Comparison of ENCODE assay signal across 17 cellular contexts in genomic region chr17:75061055-75061438, GRCh38.
"Had no signal": no experiment of that assay in that cellular context is flagged by ENCODE, and none has a peak within 500 bp of the region (broad histone marks: within the 10 kb centered on the region; RNA-seq: fewer than 3 reads in every experiment).

No MANE protein-coding gene starts in this region.

- H3K27ac ChIP-seq: colonic mucosa, testis had no signal

- H3K27me3 Mint-ChIP-seq: activated CD4-positive, alpha-beta T cell treated with anti-CD3 and anti-CD28 coated beads, Interleukin-2, amount 10 ng/mL, durations not matched to agents 7 days and 5 days; activated naive CD8-positive, alpha-beta T cell treated with anti-CD3 and anti-CD28 coated beads, Interleukin-2, amount 50 U/mL, for 24 hours; activated T-cell treated with anti-CD3 and anti-CD28 coated beads, Interleukin-2, amount 50 U/mL, for 24 hours; central memory CD8-positive, alpha-beta T cell; naive thymus-derived CD8-positive, alpha-beta T cell; stimulated activated naive CD8-positive, alpha-beta T cell treated with anti-CD3 and anti-CD28 coated beads, Interleukin-15, amount 100 ng/mL, for 72 hours had no signal

- H3K4me1 ChIP-seq: ascending aorta, colonic mucosa had no signal

- H3K4me1 Mint-ChIP-seq: central memory CD8-positive, alpha-beta T cell had no signal

- H3K27ac Mint-ChIP-seq: activated CD4-positive, alpha-beta T cell treated with anti-CD3 and anti-CD28 coated beads, Interleukin-2, amount 10 ng/mL, durations not matched to agents 7 days and 5 days; activated CD8-positive, alpha-beta T cell treated with anti-CD3 and anti-CD28 coated beads, Interleukin-2, amount 10 ng/mL, durations not matched to agents 7 days and 5 days; activated naive CD8-positive, alpha-beta T cell treated with anti-CD3 and anti-CD28 coated beads, Interleukin-2, amount 50 U/mL, for 24 hours; activated T-cell treated with anti-CD3 and anti-CD28 coated beads, Interleukin-2, amount 50 U/mL, for 24 hours; activated T-helper 2 cell treated with anti-CD3 and anti-CD28 coated beads, Interferon-gamma antibody, Interleukin-2, Interleukin-4, amounts not matched to agents 10 μg/mL and 5 μg/mL and 100 μg/mL, durations not matched to agents 14 hours and 24 hours and 36 hours; naive thymus-derived CD8-positive, alpha-beta T cell; stimulated activated naive CD8-positive, alpha-beta T cell treated with anti-CD3 and anti-CD28 coated beads, Interleukin-15, amount 100 ng/mL, for 72 hours had no signal

- H3K4me3 ChIP-seq: ascending aorta, colonic mucosa, smooth muscle cell, testis, upper lobe of left lung had no signal

- DNase-seq: activated CD4-positive, alpha-beta T cell treated with anti-CD3 and anti-CD28 coated beads, Interleukin-2, amount 10 ng/mL, durations not matched to agents 7 days and 5 days; activated CD8-positive, alpha-beta T cell treated with anti-CD3 and anti-CD28 coated beads, Interleukin-2, amount 10 ng/mL, durations not matched to agents 7 days and 5 days; activated naive CD4-positive, alpha-beta T cell treated with Interleukin-2 at 50 U/mL for 16 hours; activated naive CD8-positive, alpha-beta T cell treated with anti-CD3 and anti-CD28 coated beads, Interleukin-2, amount 50 U/mL, for 24 hours; activated T-cell treated with anti-CD3 and anti-CD28 coated beads, Interleukin-2, amount 50 U/mL, for 24 hours; colonic mucosa; naive thymus-derived CD8-positive, alpha-beta T cell; retina; stimulated activated CD4-positive, alpha-beta T cell treated with anti-CD3 and anti-CD28 coated beads, Interleukin-4, amount 100 ng/mL, for 1 hour; stimulated activated naive CD8-positive, alpha-beta T cell treated with anti-CD3 and anti-CD28 coated beads, Interleukin-15, amount 100 ng/mL, for 72 hours; testis had no signal

- H3K4me3 Mint-ChIP-seq: activated CD4-positive, alpha-beta T cell treated with anti-CD3 and anti-CD28 coated beads, Interleukin-2, amount 10 ng/mL, durations not matched to agents 7 days and 5 days; activated CD8-positive, alpha-beta T cell treated with anti-CD3 and anti-CD28 coated beads, Interleukin-2, amount 10 ng/mL, durations not matched to agents 7 days and 5 days; activated naive CD8-positive, alpha-beta T cell treated with anti-CD3 and anti-CD28 coated beads, Interleukin-2, amount 50 U/mL, for 24 hours; activated T-cell treated with anti-CD3 and anti-CD28 coated beads, Interleukin-2, amount 50 U/mL, for 24 hours; central memory CD8-positive, alpha-beta T cell; naive thymus-derived CD8-positive, alpha-beta T cell; stimulated activated naive CD8-positive, alpha-beta T cell treated with anti-CD3 and anti-CD28 coated beads, Interleukin-15, amount 100 ng/mL, for 72 hours had no signal

- ATAC-seq: activated CD4-positive, CD25-positive, alpha-beta regulatory T cell treated with anti-CD3 and anti-CD28 coated beads, Interleukin-2, amount 50 U/mL, for 24 hours; activated CD8-positive, alpha-beta T cell treated with anti-CD3 and anti-CD28 coated beads, Interleukin-2, amount 10 ng/mL, durations not matched to agents 7 days and 5 days; activated naive CD8-positive, alpha-beta T cell treated with anti-CD3 and anti-CD28 coated beads, Interleukin-2, amount 50 U/mL, for 24 hours; naive thymus-derived CD8-positive, alpha-beta T cell; stimulated activated naive CD8-positive, alpha-beta T cell treated with anti-CD3 and anti-CD28 coated beads, Interleukin-15, amount 100 ng/mL, for 72 hours had no signal

- H3K9me3 Mint-ChIP-seq: activated CD4-positive, alpha-beta T cell treated with anti-CD3 and anti-CD28 coated beads, Interleukin-2, amount 10 ng/mL, durations not matched to agents 7 days and 5 days; activated naive CD8-positive, alpha-beta T cell treated with anti-CD3 and anti-CD28 coated beads, Interleukin-2, amount 50 U/mL, for 24 hours; activated T-cell treated with anti-CD3 and anti-CD28 coated beads, Interleukin-2, amount 50 U/mL, for 24 hours; activated T-helper 2 cell treated with anti-CD3 and anti-CD28 coated beads, Interferon-gamma antibody, Interleukin-2, Interleukin-4, amounts not matched to agents 10 μg/mL and 5 μg/mL and 100 μg/mL, durations not matched to agents 14 hours and 24 hours and 36 hours; central memory CD8-positive, alpha-beta T cell; naive thymus-derived CD8-positive, alpha-beta T cell; stimulated activated naive CD8-positive, alpha-beta T cell treated with anti-CD3 and anti-CD28 coated beads, Interleukin-15, amount 100 ng/mL, for 72 hours had no signal

- H3K4me2 ChIP-seq: smooth muscle cell had no signal

- H3K27me3 ChIP-seq: ascending aorta, colonic mucosa, testis, upper lobe of left lung had no signal

- H3K9me3 ChIP-seq: ascending aorta, colonic mucosa, testis, upper lobe of left lung had no signal
